In genomic region chr3:31620656-31621055, GRCh38 we compare ENCODE assay signal across 14 cellular contexts.
DNase-seq lines count a peak whose midpoint lies in the region; ATAC-seq and TF ChIP-seq lines count a peak whose summit lies in the region.
"Had no signal": no experiment of that assay in that cellular context is flagged by ENCODE, and none has a peak within 500 bp of the region (broad histone marks: within the 10 kb centered on the region; RNA-seq: fewer than 3 reads in every experiment).

No MANE protein-coding gene starts in this region.

- H3K4me1 Mint-ChIP-seq in activated CD4-positive, alpha-beta memory T cell treated with anti-CD3 and anti-CD28 coated beads for 36 hours (ENCODE audit: low read depth), result peaks cover 26% of the 10 kb centered on the region
- H3K4me1 Mint-ChIP-seq in activated CD4-positive, alpha-beta memory T cell treated with anti-CD3 and anti-CD28 coated beads, Interleukin-2, amount 10 ng/mL, durations not matched to agents 7 days and 5 days, result peaks cover 21% of the 10 kb centered on the region

- H3K4me3 Mint-ChIP-seq in activated CD4-positive, alpha-beta memory T cell treated with anti-CD3 and anti-CD28 coated beads for 36 hours, result no peak overlapping the region
- H3K4me3 Mint-ChIP-seq in activated CD4-positive, alpha-beta memory T cell treated with anti-CD3 and anti-CD28 coated beads, Interleukin-2, amount 10 ng/mL, durations not matched to agents 7 days and 5 days, result no peak overlapping the region
- H3K4me3 Mint-ChIP-seq: naive B cell, WTC11 had no signal

- H3K27me3 Mint-ChIP-seq in activated CD4-positive, alpha-beta memory T cell treated with anti-CD3 and anti-CD28 coated beads for 36 hours, result no peaks in the 10 kb centered on the region
- no peaks in the 10 kb centered on the region for H3K27me3 Mint-ChIP-seq in activated CD4-positive, alpha-beta memory T cell treated with anti-CD3 and anti-CD28 coated beads, Interleukin-2, amount 10 ng/mL, durations not matched to agents 7 days and 5 days
- H3K27me3 Mint-ChIP-seq: naive B cell had no signal

- CTCF ChIA-PET in activated CD4-positive, alpha-beta memory T cell treated with anti-CD3 and anti-CD28 coated beads for 36 hours (lab: Charles Lee), result no interaction called here
- CTCF ChIA-PET in activated CD4-positive, alpha-beta memory T cell treated with anti-CD3 and anti-CD28 coated beads, Interleukin-2, amount 10 ng/mL, durations not matched to agents 7 days and 5 days (lab: Charles Lee), result no interaction called here

- DNase-seq in activated CD4-positive, alpha-beta memory T cell treated with anti-CD3 and anti-CD28 coated beads for 36 hours, result no peak
- no peak for DNase-seq in activated CD4-positive, alpha-beta memory T cell treated with anti-CD3 and anti-CD28 coated beads, Interleukin-2, amount 10 ng/mL, durations not matched to agents 7 days and 5 days
- DNase-seq in fibroblast of mammary gland (ENCODE audit: low read depth) (peak; percentile 25), OCI-M2 (lab: John Stamatoyannopoulos, UW; ENCODE audit: unreplicated experiment) (no peak), NCI-H1105 (lab: John Stamatoyannopoulos, UW) (no peak)
- DNase-seq: DND-41, naive B cell, stomach had no signal

- no peak for TF ChIP-seq CTCF in fibroblast of mammary gland (conservative IDR thresholded peaks at IDR 0.05; ENCODE audit: control insufficient read depth, insufficient read depth, low read depth, low read length)

- POLR2A ChIA-PET in activated CD4-positive, alpha-beta memory T cell treated with anti-CD3 and anti-CD28 coated beads for 36 hours (lab: Charles Lee), result no interaction called here
- POLR2A ChIA-PET in activated CD4-positive, alpha-beta memory T cell treated with anti-CD3 and anti-CD28 coated beads, Interleukin-2, amount 10 ng/mL, durations not matched to agents 7 days and 5 days (lab: Charles Lee), result no interaction called here

- no peak for TF ChIP-seq POLR2A in GM18505 (IDR thresholded peaks at IDR 0.05; ENCODE audit: borderline replicate concordance, extremely low read depth, insufficient read depth, insufficient read length)

- no peaks in the 10 kb centered on the region for H3K9me3 Mint-ChIP-seq in activated CD4-positive, alpha-beta memory T cell treated with anti-CD3 and anti-CD28 coated beads for 36 hours
- no peaks in the 10 kb centered on the region for H3K9me3 Mint-ChIP-seq in activated CD4-positive, alpha-beta memory T cell treated with anti-CD3 and anti-CD28 coated beads, Interleukin-2, amount 10 ng/mL, durations not matched to agents 7 days and 5 days
- H3K9me3 Mint-ChIP-seq: naive B cell, WTC11 had no signal

- no peak overlapping the region for H3K4me3 ChIP-seq in fibroblast of mammary gland (ENCODE audit: control insufficient read depth, low read depth, low read length)
- H3K4me3 ChIP-seq: ascending aorta, lung, stomach had no signal

- peak overlapping the region; percentile 47 for H3K27ac Mint-ChIP-seq in activated CD4-positive, alpha-beta memory T cell treated with anti-CD3 and anti-CD28 coated beads for 36 hours
- H3K27ac Mint-ChIP-seq in activated CD4-positive, alpha-beta memory T cell treated with anti-CD3 and anti-CD28 coated beads, Interleukin-2, amount 10 ng/mL, durations not matched to agents 7 days and 5 days, result no peak overlapping the region
- H3K27ac Mint-ChIP-seq: WTC11 had no signal

- H3K36me3 Mint-ChIP-seq in activated CD4-positive, alpha-beta memory T cell treated with anti-CD3 and anti-CD28 coated beads for 36 hours, result peaks cover 34% of the 10 kb centered on the region
- H3K36me3 Mint-ChIP-seq in activated CD4-positive, alpha-beta memory T cell treated with anti-CD3 and anti-CD28 coated beads, Interleukin-2, amount 10 ng/mL, durations not matched to agents 7 days and 5 days (ENCODE audit: low read depth), result peaks cover 69% of the 10 kb centered on the region

- peak; percentile 43 for ATAC-seq in GM21529 (IDR thresholded peaks at IDR 0.05; ENCODE audit: unreplicated experiment)
- peak; percentile 35 for ATAC-seq in HG03520 (IDR thresholded peaks at IDR 0.05; ENCODE audit: unreplicated experiment)
- ATAC-seq in GM18505 (IDR thresholded peaks at IDR 0.05; ENCODE audit: unreplicated experiment), result no peak
- ATAC-seq: WTC11 had no signal

- intact Hi-C loops in activated CD4-positive, alpha-beta memory T cell treated with anti-CD3 and anti-CD28 coated beads for 36 hours (cut with micrococcal nuclease), result no loop called here
